Comparison of ENCODE assay signal across 2 cellular contexts in the genomic region with DNA sequence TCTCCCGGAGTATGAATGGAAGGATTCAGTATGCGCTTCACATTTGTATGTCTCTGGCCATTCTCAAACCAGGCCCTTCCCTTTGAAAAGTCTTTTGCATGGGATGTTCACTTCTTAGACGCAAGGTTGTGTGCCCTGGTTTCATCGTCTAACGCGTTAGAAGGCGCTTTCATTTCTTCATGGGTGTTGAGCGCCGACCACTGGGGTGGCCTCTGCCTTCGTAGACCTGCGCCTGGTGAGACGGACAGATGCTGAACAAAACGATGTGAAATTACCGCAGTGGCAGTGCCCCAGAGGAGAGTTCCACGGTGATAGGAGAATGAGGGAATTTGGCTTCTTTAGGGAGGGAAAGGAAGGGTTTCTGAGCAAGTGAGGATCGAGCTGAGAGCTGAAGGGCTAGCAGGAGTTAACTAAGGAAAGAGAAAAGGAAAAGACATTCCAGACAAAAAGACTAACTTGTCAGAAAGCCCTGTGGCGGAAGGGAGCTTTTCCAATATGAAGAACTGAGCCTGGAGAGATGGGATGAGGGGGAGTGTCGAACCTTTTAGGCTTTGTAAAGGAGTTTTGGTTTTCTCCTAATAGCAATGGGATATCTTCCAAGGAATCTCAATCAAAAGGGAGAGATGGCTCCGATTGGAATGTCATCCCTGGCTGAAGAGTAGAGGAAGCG.
TF ChIP-seq lines count a peak whose summit lies in the region.

No MANE protein-coding gene starts in this region.

TF ChIP-seq in endothelial cell of umbilical vein, 7 proteins besides CTCF, POLR2A, EP300 and RAD21:
- TF ChIP-seq GATA2 (IDR thresholded peaks at IDR 0.05; ENCODE audit: insufficient read depth, insufficient read length, low read depth, low read length) (no peak), POLR2AphosphoS5 (IDR thresholded peaks at IDR 0.05; ENCODE audit: insufficient read depth, low read depth, low read length) (no peak), MYC (IDR thresholded peaks at IDR 0.05; ENCODE audit: low read depth, low read length) (no peak), EZH2 (IDR thresholded peaks at IDR 0.05; ENCODE audit: borderline replicate concordance, low read depth, low read length, severe bottlenecking) (no peak), FOS (IDR thresholded peaks at IDR 0.05; ENCODE audit: borderline replicate concordance, insufficient read depth, low read length) (no peak), JUN (IDR thresholded peaks at IDR 0.05; ENCODE audit: borderline replicate concordance, insufficient read depth, insufficient read length, low read depth) (no peak)
- TF ChIP-seq, protein P1, sequence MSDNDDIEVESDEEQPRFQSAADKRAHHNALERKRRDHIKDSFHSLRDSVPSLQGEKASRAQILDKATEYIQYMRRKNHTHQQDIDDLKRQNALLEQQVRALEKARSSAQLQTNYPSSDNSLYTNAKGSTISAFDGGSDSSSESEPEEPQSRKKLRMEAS (IDR thresholded peaks at IDR 0.05; ENCODE audit: insufficient read depth, insufficient read length), result no peak

TF ChIP-seq in neural cell, 6 proteins besides CTCF, POLR2A, EP300 and RAD21:
- TF ChIP-seq, protein P2, sequence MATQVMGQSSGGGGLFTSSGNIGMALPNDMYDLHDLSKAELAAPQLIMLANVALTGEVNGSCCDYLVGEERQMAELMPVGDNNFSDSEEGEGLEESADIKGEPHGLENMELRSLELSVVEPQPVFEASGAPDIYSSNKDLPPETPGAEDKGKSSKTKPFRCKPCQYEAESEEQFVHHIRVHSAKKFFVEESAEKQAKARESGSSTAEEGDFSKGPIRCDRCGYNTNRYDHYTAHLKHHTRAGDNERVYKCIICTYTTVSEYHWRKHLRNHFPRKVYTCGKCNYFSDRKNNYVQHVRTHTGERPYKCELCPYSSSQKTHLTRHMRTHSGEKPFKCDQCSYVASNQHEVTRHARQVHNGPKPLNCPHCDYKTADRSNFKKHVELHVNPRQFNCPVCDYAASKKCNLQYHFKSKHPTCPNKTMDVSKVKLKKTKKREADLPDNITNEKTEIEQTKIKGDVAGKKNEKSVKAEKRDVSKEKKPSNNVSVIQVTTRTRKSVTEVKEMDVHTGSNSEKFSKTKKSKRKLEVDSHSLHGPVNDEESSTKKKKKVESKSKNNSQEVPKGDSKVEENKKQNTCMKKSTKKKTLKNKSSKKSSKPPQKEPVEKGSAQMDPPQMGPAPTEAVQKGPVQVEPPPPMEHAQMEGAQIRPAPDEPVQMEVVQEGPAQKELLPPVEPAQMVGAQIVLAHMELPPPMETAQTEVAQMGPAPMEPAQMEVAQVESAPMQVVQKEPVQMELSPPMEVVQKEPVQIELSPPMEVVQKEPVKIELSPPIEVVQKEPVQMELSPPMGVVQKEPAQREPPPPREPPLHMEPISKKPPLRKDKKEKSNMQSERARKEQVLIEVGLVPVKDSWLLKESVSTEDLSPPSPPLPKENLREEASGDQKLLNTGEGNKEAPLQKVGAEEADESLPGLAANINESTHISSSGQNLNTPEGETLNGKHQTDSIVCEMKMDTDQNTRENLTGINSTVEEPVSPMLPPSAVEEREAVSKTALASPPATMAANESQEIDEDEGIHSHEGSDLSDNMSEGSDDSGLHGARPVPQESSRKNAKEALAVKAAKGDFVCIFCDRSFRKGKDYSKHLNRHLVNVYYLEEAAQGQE (IDR thresholded peaks at IDR 0.05; ENCODE audit: borderline replicate concordance), result peak; percentile 41
- TF ChIP-seq MXI1 (conservative IDR thresholded peaks at IDR 0.05; ENCODE audit: poor library complexity, severe bottlenecking), result peak; percentile 24
- TF ChIP-seq SMC3 (conservative IDR thresholded peaks at IDR 0.05; ENCODE audit: poor library complexity), result peak; percentile 29
- TF ChIP-seq POLR2AphosphoS5 (IDR thresholded peaks at IDR 0.05), result no peak
- no peak for TF ChIP-seq TAF1 (IDR thresholded peaks at IDR 0.05; ENCODE audit: low read depth)
